21 cellular contexts compared by ENCODE assay signal in genomic region chr5:98755406-98755805, GRCh38. TPM values are rescaled to one million over a fixed set of nuclear protein-coding genes. Genes with fewer than 3 reads are reported as not detected.
A peak's percentile ranks its signal among the peaks of the same experiment; 100 is the strongest.
DNase-seq lines count a peak whose midpoint lies in the region; ATAC-seq and TF ChIP-seq lines count a peak whose summit lies in the region.
"Had no signal": no experiment of that assay in that cellular context is flagged by ENCODE, and none has a peak within 500 bp of the region (broad histone marks: within the 10 kb centered on the region; RNA-seq: fewer than 3 reads in every experiment).

No MANE protein-coding gene starts in this region.

- CTCF ChIA-PET in IMR-90 (lab: Yijun Ruan, JAX), result no interaction called here

- DNase-seq in AG08396 (ENCODE audit: low spot score) (peak; percentile 36), IMR-90 (peak; percentile 90), astrocyte of the cerebellum (ENCODE audit: low read depth) (peak; percentile 39), hepatic stellate cell (ENCODE audit: low spot score) (peak; percentile 16), H9 (no peak), inferior parietal cortex (ENCODE audit: extremely low spot score) (no peak)
- no peak for DNase-seq in stimulated activated CD4-positive, alpha-beta T cell treated with anti-CD3 and anti-CD28 coated beads, Interleukin-15, amount 100 ng/mL, for 24 hours
- DNase-seq: activated CD4-positive, alpha-beta memory T cell treated with anti-CD3 and anti-CD28 coated beads, Interleukin-2, amount 10 ng/mL, durations not matched to agents 7 days and 5 days; activated CD4-positive, CD25-positive, alpha-beta regulatory T cell; activated naive CD4-positive, alpha-beta T cell treated with Interleukin-2 at 50 U/mL for 16 hours; body of pancreas; CD4-positive, alpha-beta memory T cell; cortex of kidney; DMS153; left ventricle myocardium inferior; mucosa of descending colon; NCI-H1092 treated with DMSO at 0.1 percent for 48 hours; NCI-H2107; NCI-H526 had no signal

- BruUV-seq in IMR-90 (replicated peaks; lab: Mats Ljungman, UMichigan), result no TSS peak

- H4K5ac ChIP-seq in IMR-90 (ENCODE audit: low read depth, low read length) (no peak overlapping the region), H9 (ENCODE audit: insufficient read length, low read depth, low read length) (no peak overlapping the region)

- H3T11ph ChIP-seq in H9 (ENCODE audit: low read length), result no peak overlapping the region

- dilution Hi-C loops in IMR-90 (cut with HindIII; ENCODE audit: low sequenced_read_pairs, unreplicated experiment), result no loop called here

- H3K23ac ChIP-seq in IMR-90 (ENCODE audit: low read depth, low read length) (no peak overlapping the region), H9 (ENCODE audit: insufficient read length, low read depth, low read length) (no peak overlapping the region)

- intact Hi-C loops in IMR-90 (cut with micrococcal nuclease), result no loop called here

- peaks cover 1 to 5% (median 2%) of the 10 kb centered on the region in 3 experiments; a peak in 5 of 7 replicates for H3K36me3 Mint-ChIP-seq in H9 (ENCODE audit: insufficient read depth in 1 of 3, low read depth in 3 of 3)
- H3K36me3 Mint-ChIP-seq: CD4-positive, alpha-beta memory T cell had no signal

- H3K4me1 ChIP-seq in IMR-90 (ENCODE audit: control insufficient read depth, insufficient read depth, low read length) (no peaks in the 10 kb centered on the region), H9 (ENCODE audit: insufficient read depth, low read length) (peaks cover 8% of the 10 kb centered on the region; the same call in 1 of the 2 replicates)
- H3K4me1 ChIP-seq: body of pancreas, left ventricle myocardium inferior had no signal

- POLR2A ChIA-PET in IMR-90 (lab: Charles Lee; ENCODE audit: unreplicated experiment), result no interaction called here

- H4K20me1 ChIP-seq in IMR-90 (ENCODE audit: insufficient read depth, low read length) (no peaks in the 10 kb centered on the region), H9 (ENCODE audit: control insufficient read depth, insufficient read depth, insufficient read length) (no peaks in the 10 kb centered on the region)

- TF ChIP-seq RAD21 in IMR-90 (IDR thresholded peaks at IDR 0.05; ENCODE audit: low read length), result no peak

- no peaks in the 10 kb centered on the region for H3K27me3 Mint-ChIP-seq in H9 (ENCODE audit: low read depth)

- no CpG with 5 or more reads among the region's 3 CpGs for WGBS in IMR-90 (ENCODE audit: extremely low coverage in 2 of 2, insufficient read length in 1 of 2), 2 experiments
- no CpG with 5 or more reads among the region's 3 CpGs for WGBS in H9 (ENCODE audit: extremely low coverage, insufficient read length, low lambda C conversion rate)

- H3K27me3 ChIP-seq in IMR-90 (ENCODE audit: control insufficient read depth, insufficient read depth, low read length), result no peaks in the 10 kb centered on the region
- H3K27me3 ChIP-seq in H9 (ENCODE audit: insufficient read depth, low read length), result no peaks in the 10 kb centered on the region
- H3K27me3 ChIP-seq: body of pancreas had no signal

- H2AFZ ChIP-seq in IMR-90 (replicated peaks; ENCODE audit: low read length, poor library complexity) (no peak overlapping the region), H9 (ENCODE audit: low read length) (no peak overlapping the region)

- H3K4me3 ChIP-seq in IMR-90 (ENCODE audit: insufficient read depth, low read depth, low read length), result no peak overlapping the region
- H3K4me3 ChIP-seq in astrocyte of the cerebellum (ENCODE audit: low read depth, low read length), result no peak overlapping the region
- H3K4me3 ChIP-seq: body of pancreas, left ventricle myocardium inferior, mucosa of descending colon had no signal

- no peak overlapping the region for H3K4me2 ChIP-seq in IMR-90 (ENCODE audit: low read depth, low read length)
- no peak overlapping the region for H3K4me2 ChIP-seq in H9 (ENCODE audit: insufficient read depth, insufficient read length, low read length)

- no peaks in the 10 kb centered on the region for H3K9me1 ChIP-seq in IMR-90 (ENCODE audit: insufficient read depth, low read length)

- H3K4me1 Mint-ChIP-seq in H9, result peaks cover 24 to 28% of the 10 kb centered on the region in 2 experiments
- H3K4me1 Mint-ChIP-seq: activated CD4-positive, alpha-beta memory T cell treated with anti-CD3 and anti-CD28 coated beads, Interleukin-2, amount 10 ng/mL, durations not matched to agents 7 days and 5 days; CD4-positive, alpha-beta memory T cell had no signal

- no peak overlapping the region for H3K14ac ChIP-seq in IMR-90 (replicated peaks; ENCODE audit: low read depth, low read length)
- no peak overlapping the region for H3K14ac ChIP-seq in H9 (ENCODE audit: insufficient read depth, low read length)

- no peaks in the 10 kb centered on the region for H3K79me2 ChIP-seq in H9 (ENCODE audit: insufficient read depth, low read length)

- H2BK5ac ChIP-seq in IMR-90 (ENCODE audit: low read depth, low read length, poor library complexity, severe bottlenecking) (peak overlapping the region; percentile 79), H9 (ENCODE audit: insufficient read length, low read length) (no peak overlapping the region)

- H4K91ac ChIP-seq in IMR-90 (ENCODE audit: insufficient read depth, low read depth, low read length), result no peak overlapping the region
- no peak overlapping the region for H4K91ac ChIP-seq in H9 (ENCODE audit: insufficient read length, low read depth, low read length)

- H3K9me3 Mint-ChIP-seq in H9, result peaks cover 6 to 7% of the 10 kb centered on the region in 2 experiments; a peak in 4 of 5 replicates
- H3K9me3 Mint-ChIP-seq: activated CD4-positive, alpha-beta memory T cell treated with anti-CD3 and anti-CD28 coated beads, Interleukin-2, amount 10 ng/mL, durations not matched to agents 7 days and 5 days had no signal

- no peak overlapping the region for H2BK15ac ChIP-seq in IMR-90 (ENCODE audit: low read depth, low read length)
- no peak overlapping the region for H2BK15ac ChIP-seq in H9 (ENCODE audit: low read depth, low read length)

- peak overlapping the region; percentile 14; the same call in 1 of the 2 replicates for H2BK20ac ChIP-seq in IMR-90 (ENCODE audit: low read depth, low read length)
- H2BK20ac ChIP-seq in H9 (ENCODE audit: low read depth, low read length, poor library complexity, severe bottlenecking), result no peak overlapping the region

- TF ChIP-seq POLR2A in IMR-90 (IDR thresholded peaks at IDR 0.05; ENCODE audit: low read depth, low read length), result no peak

- no peak overlapping the region for H3K18ac ChIP-seq in IMR-90 (ENCODE audit: low read depth, low read length)
- no peak overlapping the region for H3K18ac ChIP-seq in H9 (ENCODE audit: insufficient read length, low read depth, low read length)

- peak overlapping the region; percentile 73 for H2AK9ac ChIP-seq in IMR-90 (replicated peaks; ENCODE audit: low read depth, low read length, poor library complexity)

- TF ChIP-seq CTCF in IMR-90 (conservative IDR thresholded peaks at IDR 0.05; ENCODE audit: low read depth, low read length) (no peak), astrocyte of the cerebellum (IDR thresholded peaks at IDR 0.05; ENCODE audit: low read depth, low read length, missing control alignments) (no peak), H9 (conservative IDR thresholded peaks at IDR 0.05) (no peak)

- H3K36me3 ChIP-seq in IMR-90 (ENCODE audit: control insufficient read depth, insufficient read depth, low read length), result no peaks in the 10 kb centered on the region
- H3K36me3 ChIP-seq: left ventricle myocardium inferior, neutrophil had no signal

- H2AK5ac ChIP-seq in IMR-90 (ENCODE audit: low read depth, low read length) (no peak overlapping the region), H9 (ENCODE audit: insufficient read length, low read length) (no peak overlapping the region)

- H3K23me2 ChIP-seq in H9 (ENCODE audit: insufficient read length, low read depth, low read length, poor library complexity, severe bottlenecking), result no peaks in the 10 kb centered on the region

- H2BK12ac ChIP-seq in H9 (ENCODE audit: insufficient read length, low read depth, low read length), result no peak overlapping the region

- H3K9ac ChIP-seq in IMR-90 (ENCODE audit: low read depth, low read length), result no peak overlapping the region
- no peak overlapping the region for H3K9ac ChIP-seq in H9 (ENCODE audit: extremely low read depth, insufficient read length, low read length)

- in situ Hi-C loops in IMR-90 (cut with MboI; ENCODE audit: low sequenced_read_pairs), result no loop called here
- in situ Hi-C loops in astrocyte of the cerebellum (cut with HindIII; ENCODE audit: low sequenced_read_pairs), result no loop called here

- no peak overlapping the region for H3K27ac ChIP-seq in IMR-90 (ENCODE audit: insufficient read depth, low read length)
- H3K27ac ChIP-seq in H9 (ENCODE audit: insufficient read length, low read depth, low read length), result no peak overlapping the region
- H3K27ac ChIP-seq: body of pancreas, left ventricle myocardium inferior, neutrophil had no signal

- H4K8ac ChIP-seq in IMR-90 (ENCODE audit: low read depth in 2 of 2, low read length in 2 of 2), result no peak overlapping the region
- H4K8ac ChIP-seq in H9 (replicated peaks; ENCODE audit: insufficient read length, low read depth, low read length), result no peak overlapping the region

- no peak overlapping the region for H3K27ac Mint-ChIP-seq in H9
- H3K27ac Mint-ChIP-seq: activated CD4-positive, alpha-beta memory T cell treated with anti-CD3 and anti-CD28 coated beads, Interleukin-2, amount 10 ng/mL, durations not matched to agents 7 days and 5 days; CD4-positive, alpha-beta memory T cell had no signal

- H3K79me1 ChIP-seq in IMR-90 (ENCODE audit: low read depth in 1 of 2, low read length in 2 of 2) (no peaks in the 10 kb centered on the region), H9 (ENCODE audit: insufficient read depth, low read depth, low read length, poor library complexity, severe bottlenecking) (no peaks in the 10 kb centered on the region)

- H2BK120ac ChIP-seq in IMR-90 (ENCODE audit: low read depth, low read length) (no peak overlapping the region), H9 (ENCODE audit: low read depth, low read length, poor library complexity, severe bottlenecking) (no peak overlapping the region)

- H3K4ac ChIP-seq in IMR-90 (ENCODE audit: low read depth, low read length) (no peak overlapping the region), H9 (ENCODE audit: low read depth, low read length) (no peak overlapping the region)

- H3K4me3 Mint-ChIP-seq in H9, result no peak overlapping the region
- H3K4me3 Mint-ChIP-seq: activated CD4-positive, alpha-beta memory T cell treated with anti-CD3 and anti-CD28 coated beads, Interleukin-2, amount 10 ng/mL, durations not matched to agents 7 days and 5 days; CD4-positive, alpha-beta memory T cell had no signal

- ATAC-seq in IMR-90 (ENCODE audit: low read depth), result peak; percentile 72
- ATAC-seq in GM18907 (IDR thresholded peaks at IDR 0.05; ENCODE audit: unreplicated experiment), result no peak
- ATAC-seq: body of pancreas, mucosa of descending colon had no signal

- no peak overlapping the region for H3K56ac ChIP-seq in IMR-90 (ENCODE audit: extremely low read depth, insufficient read depth, low read length)
- no peak overlapping the region for H3K56ac ChIP-seq in H9 (ENCODE audit: insufficient read length, low read depth, low read length)

- H3K9me3 ChIP-seq in IMR-90 (ENCODE audit: control insufficient read depth, insufficient read depth, low read length) (no peaks in the 10 kb centered on the region), H9 (ENCODE audit: control insufficient read depth, low read depth, low read length) (no peaks in the 10 kb centered on the region)
- H3K9me3 ChIP-seq: body of pancreas, left ventricle myocardium inferior, mucosa of descending colon, neutrophil had no signal

RNA-seq across cellular contexts. Expression of gene RGMB, which starts 18.1 kb away (rescaled TPM):
- 74.4 and 83.0 TPM in 2 replicates for total RNA-seq in IMR-90 (2012; rRNA removed)
- 128 and 129 TPM in 2 replicates for polyA plus RNA-seq in IMR-90 (2012; rRNA removed)
- polyA plus RNA-seq in IMR-90 (2012; cell fraction: cytosol; rRNA removed), result 104 and 165 TPM in 2 replicates
- polyA plus RNA-seq in IMR-90 (2012; cell fraction: nucleus; rRNA removed; ENCODE audit: low replicate concordance), result 301 and 527 TPM in 2 replicates
- 17.7 and 19.3 TPM in 2 replicates for total RNA-seq in H9 (2021)

Comparison
In these comparisons a context has a peak if more than half of its experiments do, and no peak if none do; other contexts are left out.
1. DNase-seq: peak in AG08396 (single experiment), IMR-90 (single experiment), astrocyte of the cerebellum (single experiment) and hepatic stellate cell (single experiment); none in H9 (single experiment), stimulated activated CD4-positive, alpha-beta T cell treated with anti-CD3 and anti-CD28 coated beads, Interleukin-15, amount 100 ng/mL, for 24 hours (single experiment) and inferior parietal cortex (single experiment).